12 cellular contexts compared by ENCODE assay signal in the genomic region with DNA sequence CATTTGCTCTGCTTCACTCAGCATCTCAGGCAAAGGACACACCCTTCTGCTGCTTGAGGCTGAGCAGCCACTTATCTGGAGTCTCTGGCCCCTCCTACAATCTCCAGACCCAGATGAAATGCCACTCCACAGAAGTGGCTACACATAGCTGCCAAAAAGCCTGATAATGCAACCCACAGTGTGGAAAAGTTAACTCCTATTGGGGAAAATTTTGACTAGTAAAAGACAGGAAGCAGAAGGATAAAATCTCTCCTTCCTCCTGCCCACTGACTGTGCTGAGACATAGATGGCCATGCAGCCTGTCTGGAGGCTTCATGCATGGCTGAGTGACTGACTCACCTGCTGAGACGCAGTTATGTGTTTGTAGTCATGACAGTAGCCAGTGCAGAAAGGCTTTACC.
A peak's percentile ranks its signal among the peaks of the same experiment; 100 is the strongest.
DNase-seq lines count a peak whose midpoint lies in the region; ATAC-seq, FAIRE-seq and TF ChIP-seq lines count a peak whose summit lies in the region.
"Had no signal": no experiment of that assay in that cellular context is flagged by ENCODE, and none has a peak within 500 bp of the region (broad histone marks: within the 10 kb centered on the region; RNA-seq: fewer than 3 reads in every experiment).

No MANE protein-coding gene starts in this region.

- H2AFZ ChIP-seq in PC-9, result no peak overlapping the region

- POLR2A ChIA-PET in PC-9 (lab: Charles Lee; ENCODE audit: unreplicated experiment), result no interaction called here

- no peaks in the 10 kb centered on the region for H3K4me1 Mint-ChIP-seq in activated T-helper 1 cell treated with anti-CD3 and anti-CD28 coated beads, Interleukin-12 subunit alpha, Interleukin-12 subunit beta, Interleukin-2, Interleukin-4 antibody, amounts not matched to agents 30 ng/mL and 10 ng/mL and 1 ng/mL, durations not matched to agents 14 hours and 24 hours and 36 hours (ENCODE audit: low read depth)
- H3K4me1 Mint-ChIP-seq: activated B cell treated with CpG ODN at 0.5 μM for 24 hours, IgD-negative memory B cell had no signal

- no peaks in the 10 kb centered on the region for H3K36me3 Mint-ChIP-seq in activated T-helper 1 cell treated with anti-CD3 and anti-CD28 coated beads, Interleukin-12 subunit alpha, Interleukin-12 subunit beta, Interleukin-2, Interleukin-4 antibody, amounts not matched to agents 30 ng/mL and 10 ng/mL and 1 ng/mL, durations not matched to agents 14 hours and 24 hours and 36 hours (ENCODE audit: low read depth)
- H3K36me3 Mint-ChIP-seq: IgD-negative memory B cell had no signal

- H3K4me1 ChIP-seq in right cardiac atrium (ENCODE audit: control insufficient read depth, insufficient read depth, low read length), result no peaks in the 10 kb centered on the region
- H3K4me1 ChIP-seq in right atrium auricular region, result peaks cover 0 to 8% of the 10 kb centered on the region in 2 donors
- H3K4me1 ChIP-seq in PC-9 (replicated peaks; ENCODE audit: insufficient read depth), result peaks cover 14% of the 10 kb centered on the region

- H3K27ac ChIP-seq in right cardiac atrium (ENCODE audit: low read length), result no peak overlapping the region
- no peak overlapping the region for H3K27ac ChIP-seq in right atrium auricular region
- H3K27ac ChIP-seq in PC-9, result no peak overlapping the region

- WGBS in right cardiac atrium, result 60% methylated on average over 1 of the region's 1 CpG

- no peaks in the 10 kb centered on the region for H3K79me2 ChIP-seq in PC-9 (ENCODE audit: low read depth)

- DNase-seq in right cardiac atrium (no peak), right atrium auricular region (ENCODE audit: low spot score) (no peak), PC-9 (peak; percentile 43 to 77), fibroblast of villous mesenchyme (ENCODE audit: low read depth) (peak; percentile 76), urothelium cell line (ENCODE audit: low spot score) (peak; percentile 67), HuH-7.5 (ENCODE audit: low spot score) (no peak)
- no peak for DNase-seq in activated T-helper 1 cell treated with anti-CD3 and anti-CD28 coated beads, Interleukin-12 subunit alpha, Interleukin-12 subunit beta, Interleukin-2, Interleukin-4 antibody, amounts not matched to agents 30 ng/mL and 10 ng/mL and 1 ng/mL, durations not matched to agents 14 hours and 24 hours and 36 hours (ENCODE audit: low spot score)
- DNase-seq: activated B cell treated with CpG ODN at 0.5 μM for 24 hours, midbrain had no signal

- no peaks in the 10 kb centered on the region for H3K9me3 Mint-ChIP-seq in activated T-helper 1 cell treated with anti-CD3 and anti-CD28 coated beads, Interleukin-12 subunit alpha, Interleukin-12 subunit beta, Interleukin-2, Interleukin-4 antibody, amounts not matched to agents 30 ng/mL and 10 ng/mL and 1 ng/mL, durations not matched to agents 14 hours and 24 hours and 36 hours
- H3K9me3 Mint-ChIP-seq: activated B cell treated with CpG ODN at 0.5 μM for 24 hours had no signal

- no peak overlapping the region for H3K4me3 Mint-ChIP-seq in activated T-helper 1 cell treated with anti-CD3 and anti-CD28 coated beads, Interleukin-12 subunit alpha, Interleukin-12 subunit beta, Interleukin-2, Interleukin-4 antibody, amounts not matched to agents 30 ng/mL and 10 ng/mL and 1 ng/mL, durations not matched to agents 14 hours and 24 hours and 36 hours
- H3K4me3 Mint-ChIP-seq: activated B cell treated with CpG ODN at 0.5 μM for 24 hours, IgD-negative memory B cell had no signal

- H3K9me2 ChIP-seq in PC-9 (ENCODE audit: insufficient read depth), result no peaks in the 10 kb centered on the region

- H4K20me1 ChIP-seq in PC-9 (ENCODE audit: insufficient read depth), result no peaks in the 10 kb centered on the region

- intact Hi-C loops in right cardiac atrium (cut with DNase I) (no loop called here), PC-9 (cut with micrococcal nuclease; ENCODE audit: unreplicated experiment) (loop anchor here (5.0 kb wide), 1 partner anchor 250 kb away; no protein-coding TSS in a partner anchor)
- intact Hi-C loops in activated T-helper 1 cell treated with anti-CD3 and anti-CD28 coated beads, Interleukin-12 subunit alpha, Interleukin-12 subunit beta, Interleukin-2, Interleukin-4 antibody, amounts not matched to agents 30 ng/mL and 10 ng/mL and 1 ng/mL, durations not matched to agents 14 hours and 24 hours and 36 hours (cut with micrococcal nuclease), result no loop called here

- no TSS peak for BruUV-seq in PC-9 (replicated peaks; lab: Mats Ljungman, UMichigan)

- H3K27ac Mint-ChIP-seq in activated T-helper 1 cell treated with anti-CD3 and anti-CD28 coated beads, Interleukin-12 subunit alpha, Interleukin-12 subunit beta, Interleukin-2, Interleukin-4 antibody, amounts not matched to agents 30 ng/mL and 10 ng/mL and 1 ng/mL, durations not matched to agents 14 hours and 24 hours and 36 hours, result no peak overlapping the region
- H3K27ac Mint-ChIP-seq: activated B cell treated with CpG ODN at 0.5 μM for 24 hours, IgD-negative memory B cell had no signal

- TF ChIP-seq CTCF in right atrium auricular region (IDR thresholded peaks at IDR 0.05) (no peak), PC-9 (conservative IDR thresholded peaks at IDR 0.05) (no peak), fibroblast of villous mesenchyme (IDR thresholded peaks at IDR 0.05; ENCODE audit: insufficient read depth, low read depth, low read length) (no peak)

- peaks cover 10% of the 10 kb centered on the region for H3F3A ChIP-seq in PC-9 (ENCODE audit: insufficient read depth, low read depth)

- peak; percentile 68 to 77 for ATAC-seq in right cardiac atrium
- ATAC-seq in HG03175 (IDR thresholded peaks at IDR 0.05; ENCODE audit: unreplicated experiment), result no peak

- CTCF ChIA-PET in PC-9 (lab: Charles Lee), result no interaction called here

- H3K36me3 ChIP-seq in right atrium auricular region (no peaks in the 10 kb centered on the region), PC-9 (ENCODE audit: low read depth) (no peaks in the 10 kb centered on the region)

- no peak overlapping the region for H3K4me3 ChIP-seq in right cardiac atrium (ENCODE audit: low read length)
- H3K4me3 ChIP-seq in right atrium auricular region, result no peak overlapping the region
- H3K4me3 ChIP-seq in PC-9, result no peak overlapping the region
- no peak overlapping the region for H3K4me3 ChIP-seq in fibroblast of villous mesenchyme (ENCODE audit: low read depth, low read length)

- peaks cover 8% of the 10 kb centered on the region for H3K27me3 Mint-ChIP-seq in activated T-helper 1 cell treated with anti-CD3 and anti-CD28 coated beads, Interleukin-12 subunit alpha, Interleukin-12 subunit beta, Interleukin-2, Interleukin-4 antibody, amounts not matched to agents 30 ng/mL and 10 ng/mL and 1 ng/mL, durations not matched to agents 14 hours and 24 hours and 36 hours (ENCODE audit: insufficient read depth)
- H3K27me3 Mint-ChIP-seq: activated B cell treated with CpG ODN at 0.5 μM for 24 hours, IgD-negative memory B cell had no signal

- peak overlapping the region; percentile 27; the same call in 1 of the 2 replicates for H3K4me2 ChIP-seq in PC-9

- H3K27me3 ChIP-seq in right cardiac atrium (ENCODE audit: control insufficient read depth, insufficient read depth) (no peaks in the 10 kb centered on the region), right atrium auricular region (no peaks in the 10 kb centered on the region), PC-9 (ENCODE audit: insufficient read depth, low read depth) (no peaks in the 10 kb centered on the region)

- FAIRE-seq in urothelium cell line (lab: Jason Lieb, UNC), result peak; percentile 23
- FAIRE-seq: colon had no signal

- H3K9me3 ChIP-seq in right cardiac atrium (ENCODE audit: control insufficient read depth, low read length) (no peaks in the 10 kb centered on the region), right atrium auricular region (no peaks in the 10 kb centered on the region), PC-9 (ENCODE audit: insufficient read depth, low read depth) (no peaks in the 10 kb centered on the region)

Comparison
In these comparisons a context has a peak if more than half of its experiments do, and no peak if none do; other contexts are left out.
1. DNase-seq: peak in PC-9 (2 of 2), fibroblast of villous mesenchyme (single experiment) and urothelium cell line (single experiment); none in right cardiac atrium (0 of 3), right atrium auricular region (single experiment), HuH-7.5 (single experiment) and activated T-helper 1 cell treated with anti-CD3 and anti-CD28 coated beads, Interleukin-12 subunit alpha, Interleukin-12 subunit beta, Interleukin-2, Interleukin-4 antibody, amounts not matched to agents 30 ng/mL and 10 ng/mL and 1 ng/mL, durations not matched to agents 14 hours and 24 hours and 36 hours (single experiment).